ENCODE assay signal across 18 cellular contexts in genomic region chr3:56810912-56811544, GRCh38. TPM values are rescaled to one million over a fixed set of nuclear protein-coding genes. Genes with fewer than 3 reads are reported as not detected.
DNase-seq lines count a peak whose midpoint lies in the region; ATAC-seq and TF ChIP-seq lines count a peak whose summit lies in the region.
"Had no signal": no experiment of that assay in that cellular context is flagged by ENCODE, and none has a peak within 500 bp of the region (broad histone marks: within the 10 kb centered on the region; RNA-seq: fewer than 3 reads in every experiment).

No MANE protein-coding gene starts in this region.

- H3K36me3 ChIP-seq in uterus: no peaks in the 10 kb centered on the region
- H3K36me3 ChIP-seq: neural progenitor cell, SJSA1, vagina had no signal

- no peaks in the 10 kb centered on the region for H3K36me3 Mint-ChIP-seq in activated T-cell treated with anti-CD3 and anti-CD28 coated beads, Interleukin-2, amount 50 U/mL, for 72 hours (ENCODE audit: insufficient read depth in 2 of 2)
- H3K36me3 Mint-ChIP-seq in naive thymus-derived CD8-positive, alpha-beta T cell: no peaks in the 10 kb centered on the region
- H3K36me3 Mint-ChIP-seq: neural progenitor cell; stimulated activated memory B cell treated with anti-CD40 and anti-IgM and Interleukin-4, amounts not matched to agents 10 μg/mL and 1 μg/mL and 100 μg/mL, for 72 hours had no signal

- TF ChIP-seq POLR2A in uterus (IDR thresholded peaks at IDR 0.05): no peak

- no peak for ATAC-seq in activated T-cell treated with anti-CD3 and anti-CD28 coated beads, Interleukin-2, amount 50 U/mL, for 72 hours (replicated peaks in 1 of 2)
- peak; percentile 76 for ATAC-seq in esophagus mucosa
- ATAC-seq in naive thymus-derived CD8-positive, alpha-beta T cell: no peak
- ATAC-seq: stimulated activated memory B cell treated with anti-CD40 and anti-IgM and Interleukin-4, amounts not matched to agents 10 μg/mL and 1 μg/mL and 100 μg/mL, for 72 hours had no signal

- H3K9me3 Mint-ChIP-seq in activated T-cell treated with anti-CD3 and anti-CD28 coated beads, Interleukin-2, amount 50 U/mL, for 72 hours: no peaks in the 10 kb centered on the region
- peaks cover 0 to 4% (median 0%) of the 10 kb centered on the region in 9 donors for H3K9me3 Mint-ChIP-seq in naive thymus-derived CD8-positive, alpha-beta T cell
- H3K9me3 Mint-ChIP-seq: activated T-helper 2 cell treated with anti-CD3 and anti-CD28 coated beads, Interferon-gamma antibody, Interleukin-2, Interleukin-4, amounts not matched to agents 10 μg/mL and 5 μg/mL and 100 μg/mL, durations not matched to agents 14 hours and 24 hours and 36 hours; neural progenitor cell; stimulated activated memory B cell treated with anti-CD40 and anti-IgM and Interleukin-4, amounts not matched to agents 10 μg/mL and 1 μg/mL and 100 μg/mL, for 72 hours had no signal

- no peak for DNase-seq in activated T-cell treated with anti-CD3 and anti-CD28 coated beads, Interleukin-2, amount 50 U/mL, for 72 hours
- DNase-seq in activated T-cell treated with anti-CD3 and anti-CD28 coated beads for 4 hours: no peak
- peak; percentile 80 for DNase-seq in NCI-H2171 treated with DMSO at 0.1 percent for 48 hours (lab: John Stamatoyannopoulos, UW)
- DNase-seq in uterus: no peak
- no peak for DNase-seq in epidermal melanocyte (ENCODE audit: insufficient read length, low spot score)
- no peak for DNase-seq in naive thymus-derived CD8-positive, alpha-beta T cell
- no peak for DNase-seq in NCI-H2107 treated with DMSO at 0.1 percent for 48 hours (lab: John Stamatoyannopoulos, UW; ENCODE audit: unreplicated experiment)
- DNase-seq: activated CD4-positive, alpha-beta T cell treated with anti-CD3 and anti-CD28 coated beads, Interleukin-2, amount 50 U/mL, for 48 hours; dorsolateral prefrontal cortex; KBM-7; NCI-H1436 had no signal

- peak overlapping the region; percentile 24 to 49 for H3K27ac ChIP-seq in uterus
- H3K27ac ChIP-seq: neural progenitor cell, SJSA1, vagina had no signal

- no peak for TF ChIP-seq CTCF in uterus (IDR thresholded peaks at IDR 0.05)

- H3K27me3 ChIP-seq in uterus: no peaks in the 10 kb centered on the region
- H3K27me3 ChIP-seq: dorsolateral prefrontal cortex, neural progenitor cell, SJSA1, vagina had no signal

- no peaks in the 10 kb centered on the region for H3K4me1 ChIP-seq in uterus
- H3K4me1 ChIP-seq: neural progenitor cell, SJSA1 had no signal

- H3K27ac Mint-ChIP-seq in activated T-cell treated with anti-CD3 and anti-CD28 coated beads, Interleukin-2, amount 50 U/mL, for 72 hours: peak overlapping the region; percentile 82
- H3K27ac Mint-ChIP-seq in naive thymus-derived CD8-positive, alpha-beta T cell: peak overlapping the region in 5 of 10 donors; percentile 15 to 95 (median 80)
- H3K27ac Mint-ChIP-seq: activated T-helper 2 cell treated with anti-CD3 and anti-CD28 coated beads, Interferon-gamma antibody, Interleukin-2, Interleukin-4, amounts not matched to agents 10 μg/mL and 5 μg/mL and 100 μg/mL, durations not matched to agents 14 hours and 24 hours and 36 hours; neural progenitor cell; stimulated activated memory B cell treated with anti-CD40 and anti-IgM and Interleukin-4, amounts not matched to agents 10 μg/mL and 1 μg/mL and 100 μg/mL, for 72 hours had no signal

- H3K27me3 Mint-ChIP-seq in activated T-cell treated with anti-CD3 and anti-CD28 coated beads, Interleukin-2, amount 50 U/mL, for 72 hours (ENCODE audit: low read depth): no peaks in the 10 kb centered on the region
- H3K27me3 Mint-ChIP-seq in naive thymus-derived CD8-positive, alpha-beta T cell: no peaks in the 10 kb centered on the region
- H3K27me3 Mint-ChIP-seq: stimulated activated memory B cell treated with anti-CD40 and anti-IgM and Interleukin-4, amounts not matched to agents 10 μg/mL and 1 μg/mL and 100 μg/mL, for 72 hours had no signal

- peaks cover 60% of the 10 kb centered on the region for H3K4me1 Mint-ChIP-seq in activated T-cell treated with anti-CD3 and anti-CD28 coated beads, Interleukin-2, amount 50 U/mL, for 72 hours (ENCODE audit: low read depth)
- peaks cover 26 to 53% (median 48%) of the 10 kb centered on the region in 4 donors for H3K4me1 Mint-ChIP-seq in naive thymus-derived CD8-positive, alpha-beta T cell
- H3K4me1 Mint-ChIP-seq: stimulated activated memory B cell treated with anti-CD40 and anti-IgM and Interleukin-4, amounts not matched to agents 10 μg/mL and 1 μg/mL and 100 μg/mL, for 72 hours had no signal

- intact Hi-C loops in uterus (cut with DNase I; ENCODE audit: low total_unique reads): no loop called here

- no peak overlapping the region for H3K4me3 Mint-ChIP-seq in activated T-cell treated with anti-CD3 and anti-CD28 coated beads, Interleukin-2, amount 50 U/mL, for 72 hours
- peak overlapping the region in 1 of 10 donors; percentile 23 for H3K4me3 Mint-ChIP-seq in naive thymus-derived CD8-positive, alpha-beta T cell
- H3K4me3 Mint-ChIP-seq: neural progenitor cell; stimulated activated memory B cell treated with anti-CD40 and anti-IgM and Interleukin-4, amounts not matched to agents 10 μg/mL and 1 μg/mL and 100 μg/mL, for 72 hours had no signal

- H3K4me3 ChIP-seq in uterus: no peak overlapping the region
- H3K4me3 ChIP-seq: dorsolateral prefrontal cortex, lung, neural progenitor cell, SJSA1, vagina had no signal

- H3K9me3 ChIP-seq in uterus: no peaks in the 10 kb centered on the region
- H3K9me3 ChIP-seq: SJSA1, vagina had no signal

- POLR2A ChIA-PET in naive thymus-derived CD8-positive, alpha-beta T cell (lab: Charles Lee): interaction anchor here (0.8 to 3.8 kb wide), 2 partner anchors 9 to 111 kb away, joined by 3 to 34 read pairs; partner anchors contain the start of gene ARHGEF3

RNA-seq across cellular contexts. Expression of gene ARHGEF3, which starts 9.3 kb away (rescaled TPM):
- 10 to 100 TPM; 21.1 to 43.6 TPM for total RNA-seq in activated T-cell treated with anti-CD3 and anti-CD28 coated beads, Interleukin-2, amount 50 U/mL, for 72 hours
- total RNA-seq in esophagus mucosa: 30.2 TPM
- 10 to 100 TPM; 15.9 to 79.4 (median 44.8) TPM for total RNA-seq in uterus
- total RNA-seq in naive thymus-derived CD8-positive, alpha-beta T cell: 100 to 1,000 TPM; 118 to 123 TPM
- polyA plus RNA-seq in naive thymus-derived CD8-positive, alpha-beta T cell: 100 to 1,000 TPM in 1 of 3 donors, 10 to 100 TPM in 2; 95.3 to 101 (median 96.9) TPM
